1 cellular context compared by ENCODE assay signal in genomic region chr5:143933434-143933833, GRCh38.
TF ChIP-seq lines count a peak whose summit lies in the region.

No MANE protein-coding gene starts in this region.

TF ChIP-seq in H1, 55 proteins besides CTCF, POLR2A, EP300 and RAD21:
- TF ChIP-seq PHF8 (conservative IDR thresholded peaks at IDR 0.05; ENCODE audit: low read depth, low read length), result no peak
